Comparison of ENCODE assay signal across 7 cellular contexts in the genomic region with DNA sequence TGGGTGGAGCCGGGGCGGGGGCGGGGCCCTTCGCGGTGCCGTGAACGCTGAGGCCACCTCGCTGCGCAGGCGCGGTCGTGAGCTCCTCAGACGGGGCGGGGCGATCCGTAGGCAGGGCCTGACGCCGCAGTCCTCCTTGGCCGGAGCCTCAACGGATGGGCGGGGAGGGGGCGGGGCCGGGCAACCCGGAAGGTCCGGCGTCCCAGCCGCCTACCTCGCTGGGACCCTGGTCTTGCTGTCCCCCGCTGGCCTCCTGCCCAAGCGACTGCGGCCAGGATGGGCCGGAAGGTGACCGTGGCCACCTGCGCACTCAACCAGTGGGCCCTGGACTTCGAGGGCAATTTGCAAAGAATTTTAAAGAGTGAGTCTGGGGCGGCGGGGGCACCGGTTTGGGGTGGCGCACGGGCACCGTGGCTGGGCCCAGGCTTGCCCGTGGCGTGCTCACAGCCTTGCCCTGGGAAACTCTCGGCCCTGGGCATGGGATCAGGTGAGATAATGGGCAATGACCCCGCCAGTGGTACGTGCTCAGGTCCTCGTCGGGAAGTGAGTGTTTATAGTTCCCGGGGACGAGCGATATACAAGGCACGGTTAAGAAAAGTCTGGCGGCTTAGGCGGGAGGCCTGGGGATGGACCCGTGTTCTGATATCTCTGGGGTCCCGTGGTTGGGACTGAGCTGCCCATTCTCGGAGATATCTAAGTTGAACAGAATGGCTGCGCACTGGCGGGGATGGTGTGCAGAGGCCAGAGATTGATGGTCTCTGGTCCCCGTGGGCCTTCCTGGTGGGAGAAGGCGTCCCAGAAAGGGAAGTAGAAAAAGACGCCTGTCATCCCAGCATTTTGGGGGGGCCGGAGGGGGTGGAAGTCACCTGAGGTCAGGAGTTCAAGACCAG. TPM values are rescaled to one million over a fixed set of nuclear protein-coding genes. Genes with fewer than 3 reads are reported as not detected.
DNase-seq lines count a peak whose midpoint lies in the region; ATAC-seq, FAIRE-seq and TF ChIP-seq lines count a peak whose summit lies in the region.

A gene (plus strand): TSS at position 183 of the 890 bp plus-strand sequence. CDS start 94 bp downstream, at position 277.

- no peaks in the 10 kb centered on the region for H3K27me3 Mint-ChIP-seq in WTC11 (ENCODE audit: low read depth)
- H3K27me3 Mint-ChIP-seq in immature natural killer cell (ENCODE audit: low read depth in 3 of 3): peaks cover 2 to 5% (median 3%) of the 10 kb centered on the region in 3 donors

- TF ChIP-seq CTCF in WTC11 (IDR thresholded peaks at IDR 0.05) (no peak), bronchial epithelial cell (IDR thresholded peaks at IDR 0.05; ENCODE audit: insufficient read depth, low read length, severe bottlenecking) (no peak)

- H3K4me1 Mint-ChIP-seq in WTC11: peaks cover 33% of the 10 kb centered on the region
- H3K4me1 Mint-ChIP-seq in immature natural killer cell: peaks cover 57 to 85% of the 10 kb centered on the region in 2 donors

- no peaks in the 10 kb centered on the region for H3K27me3 ChIP-seq in bronchial epithelial cell (ENCODE audit: control insufficient read depth, insufficient read depth, low read length)

- H3K4me3 ChIP-seq in bronchial epithelial cell (ENCODE audit: low read depth, low read length): peak within 1 kb of the TSS; percentile 89

- H3K4me3 Mint-ChIP-seq in WTC11 (peak within 1 kb of the TSS; percentile 88), immature natural killer cell (peak within 1 kb of the TSS; percentile 88 to 98 (median 93))

- DNase-seq in NCI-H226: peak; percentile 86
- peak; percentile 98 for DNase-seq in WTC11 (ENCODE audit: low spot score)
- DNase-seq in bronchial epithelial cell (ENCODE audit: low read depth): peak; percentile 83
- peak; percentile 90 to 93 (median 92) for DNase-seq in immature natural killer cell
- peak; percentile 74 for DNase-seq in smooth muscle cell of the brain vasculature (ENCODE audit: low read depth, low spot score)

- POLR2A ChIA-PET in WTC11 (lab: Charles Lee): no interaction called here

- H3K27ac Mint-ChIP-seq in WTC11 (peak within 1 kb of the TSS; percentile 97), immature natural killer cell (peak within 1 kb of the TSS; percentile 88 to 98 (median 96))

- H3K36me3 Mint-ChIP-seq in WTC11: peaks cover 22% of the 10 kb centered on the region
- peaks cover 0 to 17% (median 12%) of the 10 kb centered on the region in 3 donors for H3K36me3 Mint-ChIP-seq in immature natural killer cell

- H3K36me3 ChIP-seq in bronchial epithelial cell (ENCODE audit: control insufficient read depth, insufficient read depth, low read length): peaks cover 18% of the 10 kb centered on the region

- H3K9me3 Mint-ChIP-seq in WTC11: no peaks in the 10 kb centered on the region
- no peaks in the 10 kb centered on the region for H3K9me3 Mint-ChIP-seq in immature natural killer cell

- peak; percentile 53 for ATAC-seq in GM18867 (IDR thresholded peaks at IDR 0.05; ENCODE audit: unreplicated experiment)
- peak; percentile 35 for ATAC-seq in HG03108 (IDR thresholded peaks at IDR 0.05; ENCODE audit: unreplicated experiment)
- peak; percentile 73 for ATAC-seq in WTC11

- CTCF ChIA-PET in WTC11 (lab: Charles Lee): interaction anchor here (0.7 to 2.9 kb wide), 18 partner anchors 9 to 1455 kb away, joined by 3 to 16 read pairs (median 4); no protein-coding TSS in a partner anchor

- FAIRE-seq in bronchial epithelial cell (lab: Jason Lieb, UNC): no peak

TF ChIP-seq in WTC11, 78 proteins besides CTCF, POLR2A, EP300 and RAD21 (continues in another document):
- TF ChIP-seq FOXP1 (CRISPR knock-in tag; IDR thresholded peaks at IDR 0.05; ENCODE audit: borderline replicate concordance) (peak; percentile 34; the same call in 1 of the 2 replicates), SP1 (CRISPR knock-in tag; conservative IDR thresholded peaks at IDR 0.05) (peak; percentile 81), GABPB1 (CRISPR knock-in tag; IDR thresholded peaks at IDR 0.05) (peak; percentile 53; the same call in 1 of the 2 replicates), ATF1 (CRISPR knock-in tag; IDR thresholded peaks at IDR 0.05) (peak; percentile 27; the same call in 1 of the 2 replicates), FOXK1 (CRISPR knock-in tag; IDR thresholded peaks at IDR 0.05) (peak; percentile 56; the same call in 1 of the 2 replicates)
- TF ChIP-seq, protein P1, sequence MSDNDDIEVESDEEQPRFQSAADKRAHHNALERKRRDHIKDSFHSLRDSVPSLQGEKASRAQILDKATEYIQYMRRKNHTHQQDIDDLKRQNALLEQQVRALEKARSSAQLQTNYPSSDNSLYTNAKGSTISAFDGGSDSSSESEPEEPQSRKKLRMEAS (CRISPR knock-in tag; IDR thresholded peaks at IDR 0.05): no peak
- TF ChIP-seq, protein P2, sequence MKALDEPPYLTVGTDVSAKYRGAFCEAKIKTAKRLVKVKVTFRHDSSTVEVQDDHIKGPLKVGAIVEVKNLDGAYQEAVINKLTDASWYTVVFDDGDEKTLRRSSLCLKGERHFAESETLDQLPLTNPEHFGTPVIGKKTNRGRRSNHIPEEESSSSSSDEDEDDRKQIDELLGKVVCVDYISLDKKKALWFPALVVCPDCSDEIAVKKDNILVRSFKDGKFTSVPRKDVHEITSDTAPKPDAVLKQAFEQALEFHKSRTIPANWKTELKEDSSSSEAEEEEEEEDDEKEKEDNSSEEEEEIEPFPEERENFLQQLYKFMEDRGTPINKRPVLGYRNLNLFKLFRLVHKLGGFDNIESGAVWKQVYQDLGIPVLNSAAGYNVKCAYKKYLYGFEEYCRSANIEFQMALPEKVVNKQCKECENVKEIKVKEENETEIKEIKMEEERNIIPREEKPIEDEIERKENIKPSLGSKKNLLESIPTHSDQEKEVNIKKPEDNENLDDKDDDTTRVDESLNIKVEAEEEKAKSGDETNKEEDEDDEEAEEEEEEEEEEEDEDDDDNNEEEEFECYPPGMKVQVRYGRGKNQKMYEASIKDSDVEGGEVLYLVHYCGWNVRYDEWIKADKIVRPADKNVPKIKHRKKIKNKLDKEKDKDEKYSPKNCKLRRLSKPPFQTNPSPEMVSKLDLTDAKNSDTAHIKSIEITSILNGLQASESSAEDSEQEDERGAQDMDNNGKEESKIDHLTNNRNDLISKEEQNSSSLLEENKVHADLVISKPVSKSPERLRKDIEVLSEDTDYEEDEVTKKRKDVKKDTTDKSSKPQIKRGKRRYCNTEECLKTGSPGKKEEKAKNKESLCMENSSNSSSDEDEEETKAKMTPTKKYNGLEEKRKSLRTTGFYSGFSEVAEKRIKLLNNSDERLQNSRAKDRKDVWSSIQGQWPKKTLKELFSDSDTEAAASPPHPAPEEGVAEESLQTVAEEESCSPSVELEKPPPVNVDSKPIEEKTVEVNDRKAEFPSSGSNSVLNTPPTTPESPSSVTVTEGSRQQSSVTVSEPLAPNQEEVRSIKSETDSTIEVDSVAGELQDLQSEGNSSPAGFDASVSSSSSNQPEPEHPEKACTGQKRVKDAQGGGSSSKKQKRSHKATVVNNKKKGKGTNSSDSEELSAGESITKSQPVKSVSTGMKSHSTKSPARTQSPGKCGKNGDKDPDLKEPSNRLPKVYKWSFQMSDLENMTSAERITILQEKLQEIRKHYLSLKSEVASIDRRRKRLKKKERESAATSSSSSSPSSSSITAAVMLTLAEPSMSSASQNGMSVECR (CRISPR knock-in tag; IDR thresholded peaks at IDR 0.05; ENCODE audit: borderline replicate concordance): peak; percentile 88; the same call in 1 of the 2 replicates
- TF ChIP-seq, protein P3, sequence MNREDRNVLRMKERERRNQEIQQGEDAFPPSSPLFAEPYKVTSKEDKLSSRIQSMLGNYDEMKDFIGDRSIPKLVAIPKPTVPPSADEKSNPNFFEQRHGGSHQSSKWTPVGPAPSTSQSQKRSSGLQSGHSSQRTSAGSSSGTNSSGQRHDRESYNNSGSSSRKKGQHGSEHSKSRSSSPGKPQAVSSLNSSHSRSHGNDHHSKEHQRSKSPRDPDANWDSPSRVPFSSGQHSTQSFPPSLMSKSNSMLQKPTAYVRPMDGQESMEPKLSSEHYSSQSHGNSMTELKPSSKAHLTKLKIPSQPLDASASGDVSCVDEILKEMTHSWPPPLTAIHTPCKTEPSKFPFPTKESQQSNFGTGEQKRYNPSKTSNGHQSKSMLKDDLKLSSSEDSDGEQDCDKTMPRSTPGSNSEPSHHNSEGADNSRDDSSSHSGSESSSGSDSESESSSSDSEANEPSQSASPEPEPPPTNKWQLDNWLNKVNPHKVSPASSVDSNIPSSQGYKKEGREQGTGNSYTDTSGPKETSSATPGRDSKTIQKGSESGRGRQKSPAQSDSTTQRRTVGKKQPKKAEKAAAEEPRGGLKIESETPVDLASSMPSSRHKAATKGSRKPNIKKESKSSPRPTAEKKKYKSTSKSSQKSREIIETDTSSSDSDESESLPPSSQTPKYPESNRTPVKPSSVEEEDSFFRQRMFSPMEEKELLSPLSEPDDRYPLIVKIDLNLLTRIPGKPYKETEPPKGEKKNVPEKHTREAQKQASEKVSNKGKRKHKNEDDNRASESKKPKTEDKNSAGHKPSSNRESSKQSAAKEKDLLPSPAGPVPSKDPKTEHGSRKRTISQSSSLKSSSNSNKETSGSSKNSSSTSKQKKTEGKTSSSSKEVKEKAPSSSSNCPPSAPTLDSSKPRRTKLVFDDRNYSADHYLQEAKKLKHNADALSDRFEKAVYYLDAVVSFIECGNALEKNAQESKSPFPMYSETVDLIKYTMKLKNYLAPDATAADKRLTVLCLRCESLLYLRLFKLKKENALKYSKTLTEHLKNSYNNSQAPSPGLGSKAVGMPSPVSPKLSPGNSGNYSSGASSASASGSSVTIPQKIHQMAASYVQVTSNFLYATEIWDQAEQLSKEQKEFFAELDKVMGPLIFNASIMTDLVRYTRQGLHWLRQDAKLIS (CRISPR knock-in tag; IDR thresholded peaks at IDR 0.05; ENCODE audit: borderline replicate concordance): no peak
- TF ChIP-seq, protein P4, sequence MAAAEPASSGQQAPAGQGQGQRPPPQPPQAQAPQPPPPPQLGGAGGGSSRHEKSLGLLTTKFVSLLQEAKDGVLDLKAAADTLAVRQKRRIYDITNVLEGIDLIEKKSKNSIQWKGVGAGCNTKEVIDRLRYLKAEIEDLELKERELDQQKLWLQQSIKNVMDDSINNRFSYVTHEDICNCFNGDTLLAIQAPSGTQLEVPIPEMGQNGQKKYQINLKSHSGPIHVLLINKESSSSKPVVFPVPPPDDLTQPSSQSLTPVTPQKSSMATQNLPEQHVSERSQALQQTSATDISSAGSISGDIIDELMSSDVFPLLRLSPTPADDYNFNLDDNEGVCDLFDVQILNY (CRISPR knock-in tag; IDR thresholded peaks at IDR 0.05): 0 out of 2 replicates have a peak, but pooled peaks have one; percentile 30

RNA-seq across cellular contexts. Expression of the gene that starts here (rescaled TPM):
- total RNA-seq in WTC11 (2021): 43.4 to 45.6 TPM (median 45.1 TPM) in 3 replicates
- 69.8 and 91.3 TPM in 2 replicates for total RNA-seq in bronchial epithelial cell
- 10 to 100 TPM; 35.1 to 48.0 (median 37.1) TPM for polyA plus RNA-seq in immature natural killer cell

Comparison
In these comparisons a context has a peak if more than half of its experiments do, and no peak if none do; other contexts are left out.
1. Peak in every context shown above with its lines: DNase-seq, ATAC-seq and H3K4me3 ChIP-seq.